Comparison of ENCODE assay signal across 21 cellular contexts in the genomic region with DNA sequence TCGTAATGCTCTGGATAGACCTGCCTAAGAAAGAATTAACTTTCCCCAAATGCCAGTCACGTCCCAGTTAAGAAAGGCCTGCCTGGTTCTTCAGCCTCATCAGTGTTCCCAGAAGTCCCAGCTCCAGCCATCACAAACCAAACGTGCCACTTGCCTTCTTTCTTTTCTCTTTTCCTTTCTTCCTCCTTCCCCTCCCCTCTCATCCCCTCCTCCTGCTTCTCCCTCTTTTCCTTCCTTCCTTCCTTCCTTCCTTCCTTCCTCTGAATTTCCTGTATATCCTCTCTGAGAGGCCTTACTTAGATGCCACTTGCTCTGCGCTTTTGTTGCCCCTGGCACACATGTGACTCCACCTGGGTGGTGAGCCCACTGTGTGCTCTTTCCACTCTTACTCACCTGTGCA.
"Had no signal": no experiment of that assay in that cellular context is flagged by ENCODE, and none has a peak within 500 bp of the region (broad histone marks: within the 10 kb centered on the region; RNA-seq: fewer than 3 reads in every experiment).

No MANE protein-coding gene starts in this region.

- H3K4me3 ChIP-seq: SJSA1 had no signal

- H3K27ac ChIP-seq: SJSA1 had no signal

- H3K36me3 ChIP-seq: SJSA1 had no signal

- H3K4me1 ChIP-seq: SJSA1 had no signal

- H3K4me2 ChIP-seq: SK-N-SH had no signal

- H3K27me3 ChIP-seq: SJSA1 had no signal

- ATAC-seq: T-cell had no signal

- H3K9me3 ChIP-seq: SJSA1, SK-N-SH had no signal

- DNase-seq: KBM-7, MV-4-11, NCI-H1048, NCI-H1105 treated with DMSO at 0.1 percent for 48 hours, NCI-H1436, NCI-H187, NCI-H2029, NCI-H2081 treated with DMSO at 0.1 percent for 48 hours, NCI-H2171 treated with DMSO at 0.1 percent for 48 hours, NCI-H345, NCI-H446 treated with DMSO at 0.1 percent for 48 hours, NCI-H510A treated with DMSO at 0.1 percent for 48 hours, NCI-H526, NCI-H82, Right ventricle myocardium superior, RPMI8226, SIG-M5, SK-N-SH, SW 1271, T-cell had no signal

- H3K9ac ChIP-seq: SK-N-SH had no signal
